ENCODE assay signal across 26 cellular contexts in the genomic region with DNA sequence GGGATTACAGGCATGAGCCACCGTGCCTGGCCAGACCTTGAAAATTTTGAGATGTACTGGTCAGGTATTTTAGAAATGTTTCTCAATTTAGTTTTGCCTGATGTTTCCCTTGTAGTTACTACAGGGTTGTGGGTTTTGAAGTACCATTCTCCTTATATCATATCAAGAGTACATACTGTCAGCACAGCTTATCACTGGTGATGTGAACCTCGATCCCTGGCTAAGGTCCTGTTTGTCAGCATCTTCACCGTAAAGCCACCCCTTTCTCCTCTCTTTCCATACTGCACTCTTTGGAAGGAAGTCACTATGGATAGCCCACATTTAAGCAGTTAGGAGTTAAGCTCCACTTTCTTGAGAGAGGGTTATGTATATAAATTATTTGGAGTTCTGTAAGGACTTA.
"Had no signal": no experiment of that assay in that cellular context is flagged by ENCODE, and none has a peak within 500 bp of the region (broad histone marks: within the 10 kb centered on the region; RNA-seq: fewer than 3 reads in every experiment).

No MANE protein-coding gene starts in this region.

- H3K36me3 ChIP-seq: esophagus squamous epithelium, gastrocnemius medialis, heart right ventricle, left lung, lower lobe of right lung had no signal

- H3K27ac ChIP-seq: coronary artery, epithelial cell of prostate, esophagus squamous epithelium, gastrocnemius medialis, heart right ventricle, left lung, lower lobe of right lung had no signal

- H3K27me3 Mint-ChIP-seq: effector memory CD8-positive, alpha-beta T cell had no signal

- H3K4me3 ChIP-seq: coronary artery, esophagus squamous epithelium, gastrocnemius medialis, heart right ventricle, left lung, lower lobe of right lung, mucosa of descending colon had no signal

- H3K4me3 Mint-ChIP-seq: effector memory CD8-positive, alpha-beta T cell; endodermal cell; mesothelial cell of epicardium had no signal

- H3K27me3 ChIP-seq: esophagus squamous epithelium, gastrocnemius medialis, heart right ventricle, left lung had no signal

- FAIRE-seq: colon, endometrium, islet of Langerhans, keratinocyte had no signal

- H3K27ac Mint-ChIP-seq: endodermal cell, mesothelial cell of epicardium had no signal

- ATAC-seq: effector memory CD8-positive, alpha-beta T cell; esophagus mucosa; gastrocnemius medialis; heart right ventricle; left cardiac atrium; left lung; left ventricle myocardium superior; lower lobe of right lung; mucosa of descending colon had no signal

- DNase-seq: effector CD8-positive, alpha-beta T cell; effector memory CD8-positive, alpha-beta T cell; endodermal cell; erythroblast; esophagus squamous epithelium; foreskin fibroblast; foreskin melanocyte; gastrocnemius medialis; glutamatergic neuron; head of caudate nucleus; heart right ventricle; hippocampal formation; left cardiac atrium; left ventricle myocardium superior; lower lobe of right lung; mesenchymal stem cell; mucosa of descending colon had no signal

- H3K9me3 Mint-ChIP-seq: effector memory CD8-positive, alpha-beta T cell had no signal

- H3K9me3 ChIP-seq: esophagus squamous epithelium, gastrocnemius medialis, left lung, lower lobe of right lung, mucosa of descending colon had no signal
